In genomic region chr17:46124695-46125592, GRCh38 we compare ENCODE assay signal across 30 cellular contexts.
DNase-seq lines count a peak whose midpoint lies in the region; ATAC-seq and TF ChIP-seq lines count a peak whose summit lies in the region.
"Had no signal": no experiment of that assay in that cellular context is flagged by ENCODE, and none has a peak within 500 bp of the region (broad histone marks: within the 10 kb centered on the region; RNA-seq: fewer than 3 reads in every experiment).

No MANE protein-coding gene starts in this region.

- TF ChIP-seq CTCF in cardiac muscle cell (IDR thresholded peaks at IDR 0.05; ENCODE audit: low read depth, low read length), result no peak
- no peak for TF ChIP-seq CTCF in RWPE2 (IDR thresholded peaks at IDR 0.05; ENCODE audit: poor library complexity, severe bottlenecking)

- H3K4me3 ChIP-seq in cardiac muscle cell (no peak overlapping the region), right cardiac atrium (ENCODE audit: low read length) (no peak overlapping the region), RWPE2 (ENCODE audit: severe bottlenecking) (no peak overlapping the region)
- no peak overlapping the region for H3K4me3 ChIP-seq in naive thymus-derived CD4-positive, alpha-beta T cell (ENCODE audit: low read length)
- H3K4me3 ChIP-seq: A549, coronary artery, esophagus squamous epithelium, upper lobe of left lung had no signal

- peak overlapping the region in 7 of 10 donors; percentile 2 to 69 (median 47) for H3K4me3 Mint-ChIP-seq in naive thymus-derived CD4-positive, alpha-beta T cell
- no peak overlapping the region for H3K4me3 Mint-ChIP-seq in stimulated activated effector memory CD8-positive, alpha-beta T cell treated with anti-CD3 and anti-CD28 coated beads, Interleukin-12 subunit alpha, Interleukin-12 subunit beta, amount 100 ng/mL, for 72 hours
- H3K4me3 Mint-ChIP-seq in stimulated activated memory B cell treated with anti-CD40 and anti-IgM and Interleukin-4, amounts not matched to agents 10 μg/mL and 1 μg/mL and 100 μg/mL, for 72 hours, result no peak overlapping the region
- H3K4me3 Mint-ChIP-seq: activated T-cell treated with anti-CD3 and anti-CD28 coated beads, Interleukin-2, amount 50 U/mL, for 4 hours; H9 had no signal

- DNase-seq in cardiac muscle cell (ENCODE audit: low read depth in 1 of 2, low spot score in 1 of 2) (no peak), right cardiac atrium (no peak), RWPE2 (ENCODE audit: low spot score) (no peak), amniotic stem cell (lab: John Stamatoyannopoulos, UW) (no peak), NCI-H446 treated with DMSO at 0.1 percent for 48 hours (lab: John Stamatoyannopoulos, UW) (no peak)
- DNase-seq in naive thymus-derived CD4-positive, alpha-beta T cell, result no peak
- DNase-seq in stimulated activated effector memory CD8-positive, alpha-beta T cell treated with anti-CD3 and anti-CD28 coated beads, Interleukin-12 subunit alpha, Interleukin-12 subunit beta, amount 100 ng/mL, for 72 hours (ENCODE audit: low spot score in 2 of 2), result no peak
- DNase-seq: activated CD4-positive, alpha-beta T cell treated with anti-CD3 and anti-CD28 coated beads for 4 hours; activated naive CD4-positive, alpha-beta T cell; activated T-cell treated with anti-CD3 and anti-CD28 coated beads, Interleukin-2, amount 50 U/mL, for 4 hours; anterior cingulate cortex; COR-L47; DMS53; esophagus squamous epithelium; foreskin melanocyte; H9; KBM-7; left colon; mesenchymal stem cell; NCI-H1436; NCI-H2081 treated with DMSO at 0.1 percent for 48 hours; NCI-H345; NCI-H774; occipital lobe; T-helper 9 cell; upper lobe of left lung had no signal

- ATAC-seq in right cardiac atrium (no peak), RWPE2 (ENCODE audit: low read depth) (peak; percentile 47; the same call in 2 of the 3 replicates)
- ATAC-seq in naive thymus-derived CD4-positive, alpha-beta T cell, result no peak
- ATAC-seq in stimulated activated effector memory CD8-positive, alpha-beta T cell treated with anti-CD3 and anti-CD28 coated beads, Interleukin-12 subunit alpha, Interleukin-12 subunit beta, amount 100 ng/mL, for 72 hours, result no peak
- ATAC-seq in stimulated activated memory B cell treated with anti-CD40 and anti-IgM and Interleukin-4, amounts not matched to agents 10 μg/mL and 1 μg/mL and 100 μg/mL, for 72 hours, result no peak
- ATAC-seq: activated T-cell treated with anti-CD3 and anti-CD28 coated beads, Interleukin-2, amount 50 U/mL, for 4 hours; left colon had no signal

- H3K36me3 ChIP-seq in cardiac muscle cell (no peaks in the 10 kb centered on the region), RWPE2 (ENCODE audit: low read depth) (peaks cover 15% of the 10 kb centered on the region)
- peaks cover 0 to 3% (median 0%) of the 10 kb centered on the region in 3 experiments for H3K36me3 ChIP-seq in naive thymus-derived CD4-positive, alpha-beta T cell (ENCODE audit: control insufficient read depth in 2 of 3, insufficient read depth in 3 of 3, low read length in 3 of 3)
- H3K36me3 ChIP-seq: upper lobe of left lung had no signal

- peaks cover 66 to 97% (median 95%) of the 10 kb centered on the region in 7 donors for H3K4me1 Mint-ChIP-seq in naive thymus-derived CD4-positive, alpha-beta T cell
- H3K4me1 Mint-ChIP-seq in stimulated activated effector memory CD8-positive, alpha-beta T cell treated with anti-CD3 and anti-CD28 coated beads, Interleukin-12 subunit alpha, Interleukin-12 subunit beta, amount 100 ng/mL, for 72 hours, result peaks cover 72% of the 10 kb centered on the region
- H3K4me1 Mint-ChIP-seq in stimulated activated memory B cell treated with anti-CD40 and anti-IgM and Interleukin-4, amounts not matched to agents 10 μg/mL and 1 μg/mL and 100 μg/mL, for 72 hours, result peaks cover 64% of the 10 kb centered on the region

- H3K27ac ChIP-seq in cardiac muscle cell (peak overlapping the region; percentile 17), right cardiac atrium (ENCODE audit: low read length) (no peak overlapping the region), RWPE2 (ENCODE audit: poor library complexity, severe bottlenecking) (no peak overlapping the region)
- H3K27ac ChIP-seq in naive thymus-derived CD4-positive, alpha-beta T cell (ENCODE audit: low read depth, low read length), result no peak overlapping the region
- H3K27ac ChIP-seq: A549, coronary artery, esophagus squamous epithelium, upper lobe of left lung, VCaP had no signal

- WGBS in right cardiac atrium, result 84% methylated on average over 7 of the region's 7 CpGs

- H3K4me1 ChIP-seq in cardiac muscle cell (ENCODE audit: low read depth) (peaks cover 76% of the 10 kb centered on the region), right cardiac atrium (ENCODE audit: control insufficient read depth, insufficient read depth, low read length) (peaks cover 10% of the 10 kb centered on the region), RWPE2 (ENCODE audit: insufficient read depth, poor library complexity, severe bottlenecking) (peaks cover 10% of the 10 kb centered on the region)
- H3K4me1 ChIP-seq in naive thymus-derived CD4-positive, alpha-beta T cell (ENCODE audit: control insufficient read depth in 2 of 2, insufficient read depth in 2 of 2, low read length in 2 of 2), result peaks cover 58 to 72% of the 10 kb centered on the region in 2 donors

- H3K27ac Mint-ChIP-seq in naive thymus-derived CD4-positive, alpha-beta T cell, result peak overlapping the region in 5 of 9 donors; percentile 19 to 83 (median 63)
- peak overlapping the region; percentile 9 for H3K27ac Mint-ChIP-seq in stimulated activated effector memory CD8-positive, alpha-beta T cell treated with anti-CD3 and anti-CD28 coated beads, Interleukin-12 subunit alpha, Interleukin-12 subunit beta, amount 100 ng/mL, for 72 hours
- no peak overlapping the region for H3K27ac Mint-ChIP-seq in stimulated activated memory B cell treated with anti-CD40 and anti-IgM and Interleukin-4, amounts not matched to agents 10 μg/mL and 1 μg/mL and 100 μg/mL, for 72 hours

- intact Hi-C loops in right cardiac atrium (cut with DNase I), result loop anchor here in 1 of 4 donors (10.0 kb wide), 1 partner anchor 60 kb away; no protein-coding TSS in a partner anchor
- intact Hi-C loops in naive thymus-derived CD4-positive, alpha-beta T cell (cut with micrococcal nuclease), result loop anchor here in 1 of 2 donors (5.0 kb wide), 1 partner anchor 52 kb away; no protein-coding TSS in a partner anchor

- no peaks in the 10 kb centered on the region for H3K27me3 Mint-ChIP-seq in naive thymus-derived CD4-positive, alpha-beta T cell
- H3K27me3 Mint-ChIP-seq in stimulated activated memory B cell treated with anti-CD40 and anti-IgM and Interleukin-4, amounts not matched to agents 10 μg/mL and 1 μg/mL and 100 μg/mL, for 72 hours, result no peaks in the 10 kb centered on the region

- CTCF ChIA-PET in naive thymus-derived CD4-positive, alpha-beta T cell (lab: Charles Lee), result interaction anchor here (0.5 kb wide), 1 partner anchor 58 kb away, joined by 3 read pairs; no protein-coding TSS in a partner anchor

- H3K27me3 ChIP-seq in cardiac muscle cell (no peaks in the 10 kb centered on the region), right cardiac atrium (ENCODE audit: control insufficient read depth, insufficient read depth) (no peaks in the 10 kb centered on the region), RWPE2 (ENCODE audit: insufficient read depth, poor library complexity, severe bottlenecking) (no peaks in the 10 kb centered on the region)
- H3K27me3 ChIP-seq in naive thymus-derived CD4-positive, alpha-beta T cell (ENCODE audit: control insufficient read depth in 2 of 2, insufficient read depth in 2 of 2, low read length in 2 of 2), result no peaks in the 10 kb centered on the region
- H3K27me3 ChIP-seq: esophagus squamous epithelium, upper lobe of left lung had no signal

- peaks cover 6 to 31% (median 10%) of the 10 kb centered on the region in 5 donors for H3K36me3 Mint-ChIP-seq in naive thymus-derived CD4-positive, alpha-beta T cell
- H3K36me3 Mint-ChIP-seq in stimulated activated effector memory CD8-positive, alpha-beta T cell treated with anti-CD3 and anti-CD28 coated beads, Interleukin-12 subunit alpha, Interleukin-12 subunit beta, amount 100 ng/mL, for 72 hours, result no peaks in the 10 kb centered on the region
- H3K36me3 Mint-ChIP-seq in stimulated activated memory B cell treated with anti-CD40 and anti-IgM and Interleukin-4, amounts not matched to agents 10 μg/mL and 1 μg/mL and 100 μg/mL, for 72 hours, result peaks cover 26% of the 10 kb centered on the region

- peaks cover 0 to 3% (median 0%) of the 10 kb centered on the region in 11 donors for H3K9me3 Mint-ChIP-seq in naive thymus-derived CD4-positive, alpha-beta T cell
- H3K9me3 Mint-ChIP-seq in stimulated activated effector memory CD8-positive, alpha-beta T cell treated with anti-CD3 and anti-CD28 coated beads, Interleukin-12 subunit alpha, Interleukin-12 subunit beta, amount 100 ng/mL, for 72 hours, result no peaks in the 10 kb centered on the region
- no peaks in the 10 kb centered on the region for H3K9me3 Mint-ChIP-seq in stimulated activated memory B cell treated with anti-CD40 and anti-IgM and Interleukin-4, amounts not matched to agents 10 μg/mL and 1 μg/mL and 100 μg/mL, for 72 hours
- H3K9me3 Mint-ChIP-seq: activated T-cell treated with anti-CD3 and anti-CD28 coated beads, Interleukin-2, amount 50 U/mL, for 4 hours; H9 had no signal

- H3K9me3 ChIP-seq in cardiac muscle cell (ENCODE audit: low read depth) (no peaks in the 10 kb centered on the region), right cardiac atrium (ENCODE audit: control insufficient read depth, low read length) (no peaks in the 10 kb centered on the region), RWPE2 (ENCODE audit: severe bottlenecking) (no peaks in the 10 kb centered on the region)
- H3K9me3 ChIP-seq in naive thymus-derived CD4-positive, alpha-beta T cell (ENCODE audit: control insufficient read depth in 2 of 3, low read length in 3 of 3), result no peaks in the 10 kb centered on the region
- H3K9me3 ChIP-seq: A549, esophagus squamous epithelium, upper lobe of left lung had no signal

- POLR2A ChIA-PET in naive thymus-derived CD4-positive, alpha-beta T cell (lab: Charles Lee), result no interaction called here

Comparison
In these comparisons a context has a peak if more than half of its experiments do, and no peak if none do; other contexts are left out.
1. H3K4me3 Mint-ChIP-seq: peak in naive thymus-derived CD4-positive, alpha-beta T cell (7 of 10); none in stimulated activated effector memory CD8-positive, alpha-beta T cell treated with anti-CD3 and anti-CD28 coated beads, Interleukin-12 subunit alpha, Interleukin-12 subunit beta, amount 100 ng/mL, for 72 hours (single experiment) and stimulated activated memory B cell treated with anti-CD40 and anti-IgM and Interleukin-4, amounts not matched to agents 10 μg/mL and 1 μg/mL and 100 μg/mL, for 72 hours (single experiment).